ENCODE assay signal across 1 cellular context in the genomic region with DNA sequence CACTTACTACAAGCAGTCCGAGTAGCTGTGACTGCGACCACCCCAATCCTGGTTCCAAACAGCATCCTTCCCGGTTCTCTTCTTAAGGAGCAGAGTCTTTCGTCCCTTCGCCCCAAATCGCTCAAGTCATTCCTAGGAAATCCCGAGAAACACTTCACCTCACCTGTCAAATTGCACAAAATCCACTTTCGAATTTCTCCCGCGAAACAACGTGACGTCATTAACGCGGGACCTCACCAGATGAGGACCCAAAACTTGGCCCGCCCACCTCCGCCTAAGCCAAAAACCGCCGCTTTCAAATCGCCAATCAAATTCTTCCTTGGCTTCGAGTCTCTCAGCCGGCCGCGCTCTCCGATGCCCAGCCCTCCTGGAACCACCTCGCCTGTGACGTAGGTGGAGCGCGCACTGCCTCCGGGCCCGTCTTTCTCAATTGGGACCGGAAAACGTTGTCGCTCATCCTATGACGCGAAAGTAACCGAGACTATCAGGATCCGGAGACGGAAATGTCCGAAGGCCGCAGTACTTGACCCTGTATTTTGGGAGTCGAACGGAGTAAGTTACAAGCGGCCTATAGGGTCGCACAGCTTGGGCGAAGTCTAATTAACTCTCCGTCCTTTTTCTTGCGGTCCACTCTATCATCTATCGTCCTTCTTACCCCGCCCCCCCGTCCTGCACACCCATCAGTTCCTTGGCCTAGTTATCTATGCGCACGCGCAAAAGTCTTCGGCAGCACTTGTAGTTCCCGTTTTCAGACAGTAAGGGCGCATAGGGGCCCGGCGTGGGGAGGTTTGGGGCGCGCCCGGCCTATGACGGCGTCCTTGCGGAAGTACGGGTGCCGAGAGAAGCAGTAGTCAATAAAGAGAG.
TF ChIP-seq lines count a peak whose summit lies in the region.

LARP7 (plus strand) TSS at position 456 of the 864 bp plus-strand sequence. CDS start 7,527 bp downstream, outside the sequence.
ZGRF1 (minus strand) TSS at position 222 of the 864 bp plus-strand sequence. CDS start 3,733 bp downstream, outside the sequence.

TF ChIP-seq in HepG2, 621 proteins besides CTCF, POLR2A, EP300 and RAD21 (continued from another document and continues in another):
- TF ChIP-seq ZHX2 (IDR thresholded peaks at IDR 0.05; ENCODE audit: low read depth) (peak; percentile 96), ZHX2 (CRISPR knock-in tag; IDR thresholded peaks at IDR 0.05; ENCODE audit: borderline replicate concordance) (0 out of 2 replicates have a peak, but pooled peaks have one; percentile 29), HNF1A (IDR thresholded peaks at IDR 0.05; ENCODE audit: low read depth) (no peak; the same call in 1 of the 2 replicates), HNF1A (CRISPR knock-in tag; IDR thresholded peaks at IDR 0.05; ENCODE audit: borderline replicate concordance) (no peak), ZNF329 (CRISPR knock-in tag; IDR thresholded peaks at IDR 0.05; ENCODE audit: low read depth) (no peak), SKI (IDR thresholded peaks at IDR 0.05; ENCODE audit: partially characterized antibody) (no peak), TGIF2 (CRISPR knock-in tag; IDR thresholded peaks at IDR 0.05) (peak; percentile 100), EZH2 (conservative IDR thresholded peaks at IDR 0.05; ENCODE audit: low read depth, low read length) (no peak), HCFC1 (IDR thresholded peaks at IDR 0.05; ENCODE audit: low read depth, low read length) (peak; percentile 52; the same call in 1 of the 2 replicates), ZBTB21 (CRISPR knock-in tag; IDR thresholded peaks at IDR 0.05) (peak; percentile 97), SP4 (CRISPR knock-in tag; IDR thresholded peaks at IDR 0.05) (peak; percentile 78), ZNF878 (CRISPR knock-in tag; IDR thresholded peaks at IDR 0.05) (peak; percentile 75; the same call in 1 of the 2 replicates), ZNF33A (CRISPR knock-in tag; IDR thresholded peaks at IDR 0.05; ENCODE audit: borderline replicate concordance) (no peak), SNAPC5 (CRISPR knock-in tag; IDR thresholded peaks at IDR 0.05; ENCODE audit: borderline replicate concordance) (no peak), ZZZ3 (CRISPR knock-in tag; IDR thresholded peaks at IDR 0.05; ENCODE audit: borderline replicate concordance) (peak; percentile 84; the same call in 1 of the 2 replicates), KAT2B (IDR thresholded peaks at IDR 0.05; ENCODE audit: borderline replicate concordance, low read depth, low read length) (no peak), TCF12 (IDR thresholded peaks at IDR 0.05) (no peak), TCF12 (CRISPR knock-in tag; IDR thresholded peaks at IDR 0.05) (no peak), SP2 (CRISPR knock-in tag; IDR thresholded peaks at IDR 0.05) (peak; percentile 60), PRPF4 (IDR thresholded peaks at IDR 0.05; ENCODE audit: low read depth, low read length, poor library complexity, severe bottlenecking) (no peak), ZNF33B (CRISPR knock-in tag; IDR thresholded peaks at IDR 0.05) (no peak), ZNF747 (CRISPR knock-in tag; IDR thresholded peaks at IDR 0.05; ENCODE audit: borderline replicate concordance) (no peak), ARNT (IDR thresholded peaks at IDR 0.05) (no peak), ZNF879 (CRISPR knock-in tag; IDR thresholded peaks at IDR 0.05) (no peak), MEF2D (CRISPR knock-in tag; IDR thresholded peaks at IDR 0.05) (no peak; the same call in 1 of the 2 replicates)
- TF ChIP-seq, protein P1, sequence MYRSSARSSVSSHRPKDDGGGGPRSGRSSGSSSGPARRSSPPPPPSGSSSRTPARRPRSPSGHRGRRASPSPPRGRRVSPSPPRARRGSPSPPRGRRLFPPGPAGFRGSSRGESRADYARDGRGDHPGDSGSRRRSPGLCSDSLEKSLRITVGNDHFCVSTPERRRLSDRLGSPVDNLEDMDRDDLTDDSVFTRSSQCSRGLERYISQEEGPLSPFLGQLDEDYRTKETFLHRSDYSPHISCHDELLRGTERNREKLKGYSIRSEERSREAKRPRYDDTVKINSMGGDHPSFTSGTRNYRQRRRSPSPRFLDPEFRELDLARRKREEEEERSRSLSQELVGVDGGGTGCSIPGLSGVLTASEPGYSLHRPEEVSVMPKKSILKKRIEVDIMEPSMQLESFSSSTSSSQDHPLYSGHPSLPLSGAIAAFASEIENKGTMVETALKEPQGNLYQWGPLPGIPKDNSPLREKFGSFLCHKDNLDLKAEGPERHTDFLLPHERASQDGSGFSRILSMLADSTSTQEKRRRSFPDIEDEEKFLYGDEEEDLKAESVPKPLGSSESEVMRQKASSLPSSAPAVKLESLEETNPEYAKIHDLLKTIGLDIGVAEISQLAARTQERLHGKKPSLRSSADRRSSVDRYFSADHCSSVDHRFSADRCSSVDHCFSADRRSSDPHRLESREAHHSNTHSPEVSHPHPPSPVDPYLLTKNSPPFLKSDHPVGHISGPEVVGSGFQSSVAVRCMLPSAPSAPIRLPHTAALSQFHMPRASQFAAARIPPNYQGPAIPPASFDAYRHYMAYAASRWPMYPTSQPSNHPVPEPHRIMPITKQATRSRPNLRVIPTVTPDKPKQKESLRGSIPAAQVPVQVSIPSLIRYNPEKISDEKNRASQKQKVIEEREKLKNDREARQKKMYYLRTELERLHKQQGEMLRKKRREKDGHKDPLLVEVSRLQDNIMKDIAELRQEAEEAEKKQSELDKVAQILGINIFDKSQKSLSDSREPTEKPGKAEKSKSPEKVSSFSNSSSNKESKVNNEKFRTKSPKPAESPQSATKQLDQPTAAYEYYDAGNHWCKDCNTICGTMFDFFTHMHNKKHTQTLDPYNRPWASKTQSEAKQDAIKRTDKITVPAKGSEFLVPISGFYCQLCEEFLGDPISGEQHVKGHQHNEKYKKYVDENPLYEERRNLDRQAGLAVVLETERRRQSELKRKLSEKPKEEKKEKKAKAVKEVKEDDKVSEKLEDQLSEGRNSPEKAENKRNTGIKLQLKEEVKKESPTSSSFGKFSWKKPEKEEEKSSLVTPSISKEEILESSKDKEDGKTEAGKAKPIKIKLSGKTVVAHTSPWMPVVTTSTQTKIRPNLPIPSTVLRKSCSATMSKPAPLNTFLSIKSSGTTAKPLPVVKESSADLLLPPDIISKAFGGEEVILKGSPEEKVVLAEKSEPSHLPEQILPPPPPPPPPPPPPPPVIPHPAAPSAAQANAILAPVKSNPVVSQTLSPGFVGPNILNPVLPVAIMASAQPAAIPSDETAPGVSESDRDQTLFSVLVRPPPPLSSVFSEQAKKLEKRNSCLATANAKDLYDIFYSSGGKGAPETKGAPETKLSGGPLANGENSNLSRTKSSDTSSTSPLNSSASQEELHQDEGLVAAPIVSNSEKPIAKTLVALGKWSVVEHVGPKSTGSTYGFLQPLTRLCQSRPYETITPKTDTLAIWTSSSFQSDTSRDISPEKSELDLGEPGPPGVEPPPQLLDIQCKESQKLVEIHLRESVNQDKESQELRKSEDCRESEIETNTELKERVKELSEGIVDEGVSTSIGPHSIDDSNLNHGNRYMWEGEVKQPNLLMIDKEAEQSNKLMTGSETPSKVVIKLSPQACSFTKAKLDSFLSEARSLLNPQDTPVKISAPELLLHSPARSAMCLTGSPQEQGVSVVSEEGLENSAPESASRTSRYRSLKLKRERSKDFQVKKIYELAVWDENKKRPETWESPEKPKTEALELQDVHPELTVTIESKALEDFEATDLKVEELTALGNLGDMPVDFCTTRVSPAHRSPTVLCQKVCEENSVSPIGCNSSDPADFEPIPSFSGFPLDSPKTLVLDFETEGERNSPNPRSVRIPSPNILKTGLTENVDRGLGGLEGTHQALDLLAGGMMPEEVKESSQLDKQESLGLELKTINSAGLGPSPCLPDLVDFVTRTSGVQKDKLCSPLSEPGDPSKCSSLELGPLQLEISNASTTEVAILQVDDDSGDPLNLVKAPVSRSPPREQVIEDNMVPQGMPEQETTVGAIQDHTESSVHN (CRISPR knock-in tag; IDR thresholded peaks at IDR 0.05), result no peak
- TF ChIP-seq, protein P2, sequence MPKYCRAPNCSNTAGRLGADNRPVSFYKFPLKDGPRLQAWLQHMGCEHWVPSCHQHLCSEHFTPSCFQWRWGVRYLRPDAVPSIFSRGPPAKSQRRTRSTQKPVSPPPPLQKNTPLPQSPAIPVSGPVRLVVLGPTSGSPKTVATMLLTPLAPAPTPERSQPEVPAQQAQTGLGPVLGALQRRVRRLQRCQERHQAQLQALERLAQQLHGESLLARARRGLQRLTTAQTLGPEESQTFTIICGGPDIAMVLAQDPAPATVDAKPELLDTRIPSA (CRISPR knock-in tag; IDR thresholded peaks at IDR 0.05; ENCODE audit: borderline replicate concordance), result no peak
- TF ChIP-seq, protein P3, sequence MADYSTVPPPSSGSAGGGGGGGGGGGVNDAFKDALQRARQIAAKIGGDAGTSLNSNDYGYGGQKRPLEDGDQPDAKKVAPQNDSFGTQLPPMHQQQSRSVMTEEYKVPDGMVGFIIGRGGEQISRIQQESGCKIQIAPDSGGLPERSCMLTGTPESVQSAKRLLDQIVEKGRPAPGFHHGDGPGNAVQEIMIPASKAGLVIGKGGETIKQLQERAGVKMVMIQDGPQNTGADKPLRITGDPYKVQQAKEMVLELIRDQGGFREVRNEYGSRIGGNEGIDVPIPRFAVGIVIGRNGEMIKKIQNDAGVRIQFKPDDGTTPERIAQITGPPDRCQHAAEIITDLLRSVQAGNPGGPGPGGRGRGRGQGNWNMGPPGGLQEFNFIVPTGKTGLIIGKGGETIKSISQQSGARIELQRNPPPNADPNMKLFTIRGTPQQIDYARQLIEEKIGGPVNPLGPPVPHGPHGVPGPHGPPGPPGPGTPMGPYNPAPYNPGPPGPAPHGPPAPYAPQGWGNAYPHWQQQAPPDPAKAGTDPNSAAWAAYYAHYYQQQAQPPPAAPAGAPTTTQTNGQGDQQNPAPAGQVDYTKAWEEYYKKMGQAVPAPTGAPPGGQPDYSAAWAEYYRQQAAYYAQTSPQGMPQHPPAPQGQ (CRISPR knock-in tag; IDR thresholded peaks at IDR 0.05; ENCODE audit: borderline replicate concordance), result no peak
- TF ChIP-seq, protein P4, sequence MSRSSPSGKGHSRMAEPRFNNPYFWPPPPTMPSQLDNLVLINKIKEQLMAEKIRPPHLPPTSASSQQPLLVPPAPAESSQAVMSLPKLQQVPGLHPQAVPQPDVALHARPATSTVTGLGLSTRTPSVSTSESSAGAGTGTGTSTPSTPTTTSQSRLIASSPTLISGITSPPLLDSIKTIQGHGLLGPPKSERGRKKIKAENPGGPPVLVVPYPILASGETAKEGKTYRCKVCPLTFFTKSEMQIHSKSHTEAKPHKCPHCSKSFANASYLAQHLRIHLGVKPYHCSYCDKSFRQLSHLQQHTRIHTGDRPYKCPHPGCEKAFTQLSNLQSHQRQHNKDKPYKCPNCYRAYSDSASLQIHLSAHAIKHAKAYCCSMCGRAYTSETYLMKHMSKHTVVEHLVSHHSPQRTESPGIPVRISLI (CRISPR knock-in tag; IDR thresholded peaks at IDR 0.05; ENCODE audit: borderline replicate concordance), result no peak
